8 cellular contexts compared by ENCODE assay signal in genomic region chr5:67003373-67003905, GRCh38.
DNase-seq lines count a peak whose midpoint lies in the region; ATAC-seq, FAIRE-seq and TF ChIP-seq lines count a peak whose summit lies in the region.

No MANE protein-coding gene starts in this region.

- H4K5ac ChIP-seq in H1 (ENCODE audit: insufficient read length, low read depth, low read length), result no peak overlapping the region

- H3K79me2 ChIP-seq in OCI-LY1 (ENCODE audit: insufficient read depth, low read length) (no peaks in the 10 kb centered on the region), H1 (ENCODE audit: control insufficient read depth in 1 of 2, insufficient read depth in 2 of 2, low read length in 2 of 2) (no peaks in the 10 kb centered on the region)

- H3K79me1 ChIP-seq in H1 (ENCODE audit: low read depth, low read length) (no peaks in the 10 kb centered on the region), neuronal stem cell (ENCODE audit: low read depth, low read length) (no peaks in the 10 kb centered on the region)

- no peak for TF ChIP-seq POLR2A in H1 (IDR thresholded peaks at IDR 0.05; ENCODE audit: control extremely low read depth in 1 of 2, low read depth in 2 of 2, low read length in 2 of 2)

- H2AK5ac ChIP-seq in H1 (ENCODE audit: low read depth, low read length), result no peak overlapping the region
- no peak overlapping the region for H2AK5ac ChIP-seq in neuronal stem cell (ENCODE audit: low read depth, low read length)

- H3K9ac ChIP-seq in OCI-LY1 (ENCODE audit: low read length), result peak overlapping the region; percentile 68; the same call in 1 of the 2 replicates
- H3K9ac ChIP-seq in H1 (replicated peaks in 1 of 4; ENCODE audit: extremely low read depth in 1 of 4, low read depth in 3 of 4, low read length in 3 of 4), result peak overlapping the region in 3 of 4 experiments; percentile 13 to 56 (median 35); a peak in 4 of 7 replicates
- no peak overlapping the region for H3K9ac ChIP-seq in neuronal stem cell (ENCODE audit: low read depth, low read length, poor library complexity)

- H2BK12ac ChIP-seq in H1 (ENCODE audit: low read depth, low read length) (no peak overlapping the region; the same call in 1 of the 2 replicates), neuronal stem cell (ENCODE audit: low read length) (no peak overlapping the region)

- H3K9me2 ChIP-seq in OCI-LY1 (ENCODE audit: low read depth, low read length), result no peaks in the 10 kb centered on the region

- peaks cover 3% of the 10 kb centered on the region for H3K23me2 ChIP-seq in H1 (ENCODE audit: low read depth, low read length)

- CTCF ChIA-PET in Caco-2 (lab: Charles Lee) (no interaction called here), H1 (lab: Charles Lee; ENCODE audit: partially characterized antibody) (interaction anchor here (0.6 to 3.6 kb wide), 3 partner anchors 14 to 161 kb away, joined by 3 to 34 read pairs (median 3); no protein-coding TSS in a partner anchor)

- peaks cover 7% of the 10 kb centered on the region for H3K36me3 Mint-ChIP-seq in Caco-2 (ENCODE audit: insufficient read depth, unreplicated experiment)

- no peak overlapping the region for H3K56ac ChIP-seq in H1 (replicated peaks; ENCODE audit: insufficient read length, low read depth, low read length)

- H3K36me3 ChIP-seq in Caco-2 (ENCODE audit: control insufficient read depth, insufficient read depth, low read length) (no peaks in the 10 kb centered on the region), OCI-LY1 (ENCODE audit: insufficient read depth, low read length) (no peaks in the 10 kb centered on the region), H1 (ENCODE audit: control insufficient read depth in 2 of 4, insufficient read depth in 4 of 4, low read length in 3 of 4) (no peaks in the 10 kb centered on the region), neuronal stem cell (replicated peaks in 1 of 2; ENCODE audit: control insufficient read depth in 2 of 2, insufficient read depth in 2 of 2, low read length in 2 of 2) (no peaks in the 10 kb centered on the region)

- no peak for FAIRE-seq in H1 (lab: Jason Lieb, UNC)

- H3K23ac ChIP-seq in H1 (ENCODE audit: insufficient read length) (no peak overlapping the region), neuronal stem cell (ENCODE audit: low read depth, low read length, poor library complexity) (no peak overlapping the region)

- H3K4me3 ChIP-seq in Caco-2 (ENCODE audit: low read depth, low read length) (peak overlapping the region; percentile 51), OCI-LY1 (ENCODE audit: low read depth, low read length, poor library complexity, severe bottlenecking) (peak overlapping the region; percentile 66), H1 (ENCODE audit: extremely low read depth in 1 of 4, insufficient read depth in 2 of 4, low read depth in 3 of 4, low read length in 4 of 4) (peak overlapping the region; percentile 86 to 92 (median 87)), neuronal stem cell (ENCODE audit: low read length in 2 of 2) (peak overlapping the region; percentile 72 to 79)

- no peak for DNase-seq in Caco-2
- no peak for DNase-seq in H1 (ENCODE audit: low read depth in 1 of 2, low spot score in 2 of 2)
- DNase-seq in neuronal stem cell (ENCODE audit: low spot score), result no peak
- no peak for DNase-seq in activated gamma-delta T cell (lab: John Stamatoyannopoulos, UW)
- no peak for DNase-seq in SIG-M5 (lab: John Stamatoyannopoulos, UW)
- DNase-seq in NCI-H1417 treated with DMSO at 0.1 percent for 48 hours (lab: John Stamatoyannopoulos, UW), result no peak

- no peak for TF ChIP-seq EP300 in H1 (IDR thresholded peaks at IDR 0.05; ENCODE audit: borderline replicate concordance in 1 of 2, low read depth in 2 of 2, low read length in 2 of 2)

- H3K4me3 Mint-ChIP-seq in Caco-2 (ENCODE audit: unreplicated experiment), result peak overlapping the region; percentile 97

- H2AFZ ChIP-seq in OCI-LY1 (ENCODE audit: low read length), result peak overlapping the region; percentile 91; the same call in 1 of the 2 replicates
- H2AFZ ChIP-seq in H1 (ENCODE audit: low read length), result peak overlapping the region; percentile 94
- H2AFZ ChIP-seq in neuronal stem cell (ENCODE audit: low read length), result peak overlapping the region; percentile 90

- intact Hi-C loops in Caco-2 (cut with micrococcal nuclease; ENCODE audit: unreplicated experiment), result loop anchor here (1.0 to 5.0 kb wide), 2 partner anchors 8 to 139 kb away; no protein-coding TSS in a partner anchor

- H3K27me3 ChIP-seq in Caco-2 (replicated peaks; ENCODE audit: control insufficient read depth, insufficient read depth, low read length) (no peaks in the 10 kb centered on the region), OCI-LY1 (ENCODE audit: insufficient read depth, low read length) (no peaks in the 10 kb centered on the region), H1 (replicated peaks in 1 of 4; ENCODE audit: control insufficient read depth in 3 of 4, extremely low read depth in 1 of 4, insufficient read depth in 3 of 4, low read length in 3 of 4) (no peaks in the 10 kb centered on the region), neuronal stem cell (ENCODE audit: control insufficient read depth in 3 of 3, insufficient read depth in 3 of 3, low read depth in 1 of 3, low read length in 3 of 3) (peaks cover 0 to 4% (median 0%) of the 10 kb centered on the region in 3 experiments)

- WGBS in H1 (ENCODE audit: extremely low coverage in 1 of 2, insufficient coverage in 1 of 2, insufficient read length in 1 of 2, insufficient replicate concordance in 2 of 2, low coverage in 1 of 2, low lambda C conversion rate in 2 of 2, missing lambda C conversion rate in 1 of 2), 2 experiments, result 22% methylated on average over 6 of the region's 6 CpGs; no CpG with 5 or more reads in 1 of the 2 experiments
- WGBS in neuronal stem cell (ENCODE audit: extremely low coverage in 2 of 2, insufficient read length in 2 of 2, insufficient replicate concordance in 1 of 2), 2 donors, result no CpG with 5 or more reads among the region's 6 CpGs

- no peaks in the 10 kb centered on the region for H3K27me3 Mint-ChIP-seq in Caco-2 (ENCODE audit: insufficient read depth, unreplicated experiment)

- peaks cover 38% of the 10 kb centered on the region for H3K4me1 Mint-ChIP-seq in Caco-2 (ENCODE audit: low read depth, unreplicated experiment)

- H4K91ac ChIP-seq in H1 (replicated peaks; ENCODE audit: insufficient read length, low read length) (peak overlapping the region; percentile 61), neuronal stem cell (ENCODE audit: low read depth, low read length, poor library complexity) (no peak overlapping the region)

- no peak for TF ChIP-seq CTCF in Caco-2 (IDR thresholded peaks at IDR 0.05; ENCODE audit: insufficient read depth in 1 of 2, low read depth in 1 of 2, low read length in 1 of 2, severe bottlenecking in 1 of 2, unreplicated experiment in 1 of 2)
- no peak for TF ChIP-seq CTCF in OCI-LY1 (IDR thresholded peaks at IDR 0.05; ENCODE audit: low read length)
- TF ChIP-seq CTCF in H1 (IDR thresholded peaks at IDR 0.05; ENCODE audit: control extremely low read depth in 1 of 3, insufficient read depth in 1 of 3, low read depth in 1 of 3, low read length in 3 of 3), result no peak

- H3K27ac Mint-ChIP-seq in Caco-2 (ENCODE audit: unreplicated experiment), result peak overlapping the region; percentile 95

- H3K18ac ChIP-seq in H1 (ENCODE audit: extremely low read depth, low read length) (peak overlapping the region; percentile 24; the same call in 1 of the 2 replicates), neuronal stem cell (ENCODE audit: low read length) (no peak overlapping the region)

- H4K8ac ChIP-seq in H1 (ENCODE audit: extremely low read depth, insufficient read depth, low read length) (no peak overlapping the region), neuronal stem cell (ENCODE audit: low read depth, low read length) (no peak overlapping the region)

- no peak overlapping the region for H2BK120ac ChIP-seq in H1 (replicated peaks; ENCODE audit: low read depth, low read length)
- no peak overlapping the region for H2BK120ac ChIP-seq in neuronal stem cell (ENCODE audit: low read depth, low read length)

- H2BK15ac ChIP-seq in H1 (ENCODE audit: low read length), result no peak overlapping the region
- H2BK15ac ChIP-seq in neuronal stem cell (ENCODE audit: low read length), result no peak overlapping the region

- H3K27ac ChIP-seq in OCI-LY1 (ENCODE audit: low read depth, low read length, poor library complexity, severe bottlenecking) (no peak overlapping the region), H1 (ENCODE audit: low read depth, low read length) (no peak overlapping the region), neuronal stem cell (replicated peaks; ENCODE audit: low read length) (no peak overlapping the region)

- no peaks in the 10 kb centered on the region for H3F3A ChIP-seq in OCI-LY1 (ENCODE audit: insufficient read depth, low read length)

- H3K4ac ChIP-seq in H1 (replicated peaks; ENCODE audit: insufficient read length, low read depth, low read length), result no peak overlapping the region
- H3K4ac ChIP-seq in neuronal stem cell (ENCODE audit: low read length), result no peak overlapping the region

- H3K9me3 Mint-ChIP-seq in Caco-2 (ENCODE audit: unreplicated experiment), result no peaks in the 10 kb centered on the region

- H3K14ac ChIP-seq in H1 (ENCODE audit: insufficient read length) (no peak overlapping the region), neuronal stem cell (ENCODE audit: low read length) (no peak overlapping the region)

- ATAC-seq in HG02938 (IDR thresholded peaks at IDR 0.05; ENCODE audit: unreplicated experiment), result no peak

- no peak overlapping the region for H2BK5ac ChIP-seq in H1 (ENCODE audit: low read depth, low read length)
- H2BK5ac ChIP-seq in neuronal stem cell (ENCODE audit: low read length), result no peak overlapping the region

- H3K4me1 ChIP-seq in Caco-2 (peaks cover 45% of the 10 kb centered on the region), OCI-LY1 (ENCODE audit: insufficient read depth, low read length, severe bottlenecking) (peaks cover 18% of the 10 kb centered on the region), H1 (replicated peaks in 1 of 4; ENCODE audit: control insufficient read depth in 3 of 4, insufficient read depth in 4 of 4, low read length in 3 of 4) (peaks cover 0 to 4% (median 1%) of the 10 kb centered on the region in 4 experiments; a peak in 1 of 7 replicates), neuronal stem cell (ENCODE audit: control insufficient read depth in 2 of 2, insufficient read depth in 1 of 2, low read depth in 1 of 2, low read length in 2 of 2) (peaks cover 3 to 11% of the 10 kb centered on the region in 2 donors)

- POLR2A ChIA-PET in Caco-2 (lab: Charles Lee) (interaction anchor here (0.6 kb wide), 1 partner anchor 43 kb away, joined by 3 read pairs; no protein-coding TSS in a partner anchor), H1 (lab: Charles Lee; ENCODE audit: partially characterized antibody) (interaction anchor here (0.7 to 2.2 kb wide), 5 partner anchors 8 to 56 kb away, joined by 3 to 15 read pairs (median 5); no protein-coding TSS in a partner anchor)

- H2BK20ac ChIP-seq in H1 (ENCODE audit: low read length), result 0 out of 2 replicates have a peak overlapping the region, but pooled peaks have one; percentile 25

- H3K9me3 ChIP-seq in Caco-2 (no peaks in the 10 kb centered on the region), OCI-LY1 (ENCODE audit: low read length) (no peaks in the 10 kb centered on the region), H1 (ENCODE audit: insufficient read depth in 2 of 2, low read depth in 1 of 2, low read length in 1 of 2) (no peaks in the 10 kb centered on the region), neuronal stem cell (replicated peaks in 1 of 2; ENCODE audit: control insufficient read depth in 2 of 2, insufficient read depth in 1 of 2, low read depth in 1 of 2, low read length in 2 of 2) (no peaks in the 10 kb centered on the region)

- no peak for TF ChIP-seq RAD21 in H1 (IDR thresholded peaks at IDR 0.05 in 1 of 2, conservative IDR thresholded peaks at IDR 0.05 in 1 of 2; ENCODE audit: low read depth in 2 of 2, low read length in 2 of 2)

- BruUV-seq in Caco-2 (replicated peaks; lab: Mats Ljungman, UMichigan), result TSS peak; percentile 84

- H3K4me2 ChIP-seq in OCI-LY1 (ENCODE audit: low read length) (peak overlapping the region; percentile 74), H1 (ENCODE audit: insufficient read depth in 1 of 2, low read depth in 2 of 2, low read length in 2 of 2) (peak overlapping the region; percentile 93 to 97), neuronal stem cell (ENCODE audit: insufficient read depth, low read length, poor library complexity, severe bottlenecking) (peak overlapping the region; percentile 91)

- H4K20me1 ChIP-seq in OCI-LY1 (ENCODE audit: insufficient read depth, low read length) (no peaks in the 10 kb centered on the region), H1 (replicated peaks in 1 of 2; ENCODE audit: control insufficient read depth in 1 of 2, insufficient read depth in 2 of 2, low read length in 2 of 2) (no peaks in the 10 kb centered on the region)
